Comparison of ENCODE assay signal across 24 cellular contexts in the genomic region with DNA sequence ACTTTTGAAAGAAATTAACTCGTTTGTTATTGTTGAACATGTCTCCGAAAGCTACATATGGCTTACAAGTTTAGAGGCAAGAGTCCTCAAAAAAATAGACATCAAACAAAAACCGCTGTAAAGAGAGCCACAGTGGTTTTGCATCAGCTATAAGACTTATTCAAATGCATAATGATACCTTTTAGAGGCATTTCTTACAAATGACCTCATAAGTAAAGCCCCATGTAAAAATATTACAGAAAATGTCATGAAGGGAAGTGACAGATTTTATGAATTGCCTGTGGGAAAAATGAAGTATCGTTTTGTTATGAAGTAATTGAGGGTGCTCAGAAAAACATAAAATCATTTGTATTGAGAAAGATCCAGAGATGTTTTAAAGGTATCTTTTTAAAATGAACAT.
"Had no signal": no experiment of that assay in that cellular context is flagged by ENCODE, and none has a peak within 500 bp of the region (broad histone marks: within the 10 kb centered on the region; RNA-seq: fewer than 3 reads in every experiment).

No MANE protein-coding gene starts in this region.

- DNase-seq: dermis blood vessel endothelial cell; dorsolateral prefrontal cortex; effector CD4-positive, alpha-beta T cell; effector memory CD4-positive, alpha-beta T cell; esophagus squamous epithelium; foreskin fibroblast; foreskin melanocyte; heart left ventricle; hypothalamus; immature natural killer cell; islet precursor cell; kidney; left cardiac atrium; left lung; left ventricle myocardium superior; lower lobe of right lung; mesenchymal stem cell; mucosa of descending colon; naive B cell had no signal

- H3K79me2 ChIP-seq: hepatocyte had no signal

- H3K4me2 ChIP-seq: hepatocyte had no signal

- H3K27ac ChIP-seq: coronary artery, dorsolateral prefrontal cortex, esophagus squamous epithelium, gastroesophageal sphincter, heart left ventricle, hepatocyte, left lung, lower lobe of right lung had no signal

- H3K4me3 ChIP-seq: coronary artery, dorsolateral prefrontal cortex, esophagus squamous epithelium, gastroesophageal sphincter, heart left ventricle, hepatocyte, left lung, lower lobe of right lung, mucosa of descending colon had no signal

- H2AFZ ChIP-seq: hepatocyte had no signal

- H3K36me3 ChIP-seq: esophagus squamous epithelium, gastroesophageal sphincter, heart left ventricle, left lung, lower lobe of right lung had no signal

- H3K9me3 ChIP-seq: esophagus squamous epithelium, gastroesophageal sphincter, heart left ventricle, left lung, lower lobe of right lung had no signal

- ATAC-seq: gastroesophageal sphincter, heart left ventricle, left cardiac atrium, left lung, left ventricle myocardium superior, lower lobe of right lung, mucosa of descending colon had no signal

- H3K4me1 ChIP-seq: esophagus squamous epithelium, gastroesophageal sphincter, heart left ventricle, left lung, lower lobe of right lung had no signal

- FAIRE-seq: colon, endothelial cell of umbilical vein, kidney had no signal

- H3K27me3 ChIP-seq: dorsolateral prefrontal cortex, esophagus squamous epithelium, gastroesophageal sphincter, heart left ventricle, hepatocyte, left lung had no signal
